15 cellular contexts compared by ENCODE assay signal in the genomic region with DNA sequence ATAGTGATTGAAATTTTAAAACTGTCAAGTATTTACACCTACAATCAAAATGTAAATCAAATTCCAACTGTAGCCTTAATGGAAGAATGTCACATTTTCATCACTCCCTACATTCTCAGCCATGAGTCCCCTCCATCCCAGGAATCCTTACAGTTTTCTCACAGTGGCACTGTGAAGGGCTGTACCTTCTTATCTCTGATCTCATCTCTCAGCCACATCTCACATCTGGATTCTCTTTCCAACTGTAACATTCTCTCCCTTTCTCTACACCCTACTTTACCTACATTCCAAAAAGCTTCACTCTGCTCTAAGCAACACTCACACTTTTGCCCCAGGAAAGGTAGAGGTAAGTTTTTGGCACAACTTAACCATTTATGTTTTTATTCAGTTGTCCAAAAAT. TPM values are rescaled to one million over a fixed set of nuclear protein-coding genes. Genes with fewer than 3 reads are reported as not detected.
DNase-seq lines count a peak whose midpoint lies in the region; ATAC-seq and TF ChIP-seq lines count a peak whose summit lies in the region.
"Had no signal": no experiment of that assay in that cellular context is flagged by ENCODE, and none has a peak within 500 bp of the region (broad histone marks: within the 10 kb centered on the region; RNA-seq: fewer than 3 reads in every experiment).

No MANE protein-coding gene starts in this region.

- H3K4ac ChIP-seq in mesendoderm (ENCODE audit: low read depth, low read length), result no peak overlapping the region

- no peak overlapping the region for H3K9ac ChIP-seq in mesendoderm (ENCODE audit: low read length)

- no peak overlapping the region for H4K8ac ChIP-seq in mesendoderm (ENCODE audit: low read depth, low read length)

- no peak overlapping the region for H3K4me2 ChIP-seq in mesendoderm (ENCODE audit: low read length)

- H3K9me3 Mint-ChIP-seq in activated CD4-positive, alpha-beta T cell treated with anti-CD3 and anti-CD28 coated beads, Interleukin-2, amount 10 ng/mL, durations not matched to agents 24 days and 14 days, result no peaks in the 10 kb centered on the region
- no peaks in the 10 kb centered on the region for H3K9me3 Mint-ChIP-seq in activated CD4-positive, alpha-beta T cell treated with anti-CD3 and anti-CD28 coated beads, Interleukin-2, amount 10 ng/mL, durations not matched to agents 7 days and 5 days
- H3K9me3 Mint-ChIP-seq: CD14-positive monocyte; CD8-positive, alpha-beta T cell had no signal

- H4K5ac ChIP-seq in mesendoderm (ENCODE audit: low read length), result no peak overlapping the region

- CTCF ChIA-PET in activated CD4-positive, alpha-beta T cell treated with anti-CD3 and anti-CD28 coated beads, Interleukin-2, amount 10 ng/mL, durations not matched to agents 7 days and 5 days (lab: Charles Lee), result no interaction called here

- no peak overlapping the region for H3K18ac ChIP-seq in mesendoderm (ENCODE audit: low read length)

- H3K27ac ChIP-seq in mesendoderm (ENCODE audit: low read depth, low read length), result no peak overlapping the region
- H3K27ac ChIP-seq: 22Rv1 had no signal

- H3K4me3 Mint-ChIP-seq in activated CD4-positive, alpha-beta T cell treated with anti-CD3 and anti-CD28 coated beads, Interleukin-2, amount 10 ng/mL, durations not matched to agents 24 days and 14 days, result no peak overlapping the region
- H3K4me3 Mint-ChIP-seq in activated CD4-positive, alpha-beta T cell treated with anti-CD3 and anti-CD28 coated beads, Interleukin-2, amount 10 ng/mL, durations not matched to agents 7 days and 5 days, result no peak overlapping the region
- H3K4me3 Mint-ChIP-seq: CD14-positive monocyte; CD8-positive, alpha-beta T cell had no signal

- H3K79me2 ChIP-seq in mesendoderm (ENCODE audit: control insufficient read depth, insufficient read depth, low read length), result no peaks in the 10 kb centered on the region

- H3K36me3 ChIP-seq in mesendoderm (ENCODE audit: control insufficient read depth, insufficient read depth, low read length), result no peaks in the 10 kb centered on the region
- H3K36me3 ChIP-seq: HAP-1 had no signal

- intact Hi-C loops in activated CD4-positive, alpha-beta T cell treated with anti-CD3 and anti-CD28 coated beads, Interleukin-2, amount 10 ng/mL, durations not matched to agents 24 days and 14 days (cut with micrococcal nuclease), result no loop called here

- H3K27me3 Mint-ChIP-seq in activated CD4-positive, alpha-beta T cell treated with anti-CD3 and anti-CD28 coated beads, Interleukin-2, amount 10 ng/mL, durations not matched to agents 24 days and 14 days, result peaks cover 36% of the 10 kb centered on the region
- peaks cover 33% of the 10 kb centered on the region for H3K27me3 Mint-ChIP-seq in activated CD4-positive, alpha-beta T cell treated with anti-CD3 and anti-CD28 coated beads, Interleukin-2, amount 10 ng/mL, durations not matched to agents 7 days and 5 days

- no peaks in the 10 kb centered on the region for H3K4me1 Mint-ChIP-seq in activated CD4-positive, alpha-beta T cell treated with anti-CD3 and anti-CD28 coated beads, Interleukin-2, amount 10 ng/mL, durations not matched to agents 24 days and 14 days
- H3K4me1 Mint-ChIP-seq in activated CD4-positive, alpha-beta T cell treated with anti-CD3 and anti-CD28 coated beads, Interleukin-2, amount 10 ng/mL, durations not matched to agents 7 days and 5 days, result no peaks in the 10 kb centered on the region
- H3K4me1 Mint-ChIP-seq: CD14-positive monocyte had no signal

- no peaks in the 10 kb centered on the region for H3K79me1 ChIP-seq in mesendoderm (ENCODE audit: low read length)

- no peak overlapping the region for H2BK15ac ChIP-seq in mesendoderm (replicated peaks; ENCODE audit: low read depth)

- no peak overlapping the region for H2BK5ac ChIP-seq in mesendoderm (ENCODE audit: low read length)

- POLR2A ChIA-PET in activated CD4-positive, alpha-beta T cell treated with anti-CD3 and anti-CD28 coated beads, Interleukin-2, amount 10 ng/mL, durations not matched to agents 7 days and 5 days (lab: Charles Lee), result no interaction called here

- H2AK5ac ChIP-seq in mesendoderm (ENCODE audit: low read length), result no peak overlapping the region

- no peak overlapping the region for H2BK120ac ChIP-seq in mesendoderm (ENCODE audit: low read depth, low read length)

- H3K27ac Mint-ChIP-seq in activated CD4-positive, alpha-beta T cell treated with anti-CD3 and anti-CD28 coated beads, Interleukin-2, amount 10 ng/mL, durations not matched to agents 24 days and 14 days, result no peak overlapping the region
- no peak overlapping the region for H3K27ac Mint-ChIP-seq in activated CD4-positive, alpha-beta T cell treated with anti-CD3 and anti-CD28 coated beads, Interleukin-2, amount 10 ng/mL, durations not matched to agents 7 days and 5 days
- H3K27ac Mint-ChIP-seq: CD14-positive monocyte; CD8-positive, alpha-beta T cell had no signal

- ATAC-seq in SK-N-SH treated with all-trans-retinoic acid at 6 μM for 48 hours (peak; percentile 15; the same call in 2 of the 3 replicates), HG03139 (IDR thresholded peaks at IDR 0.05; ENCODE audit: unreplicated experiment) (no peak)
- ATAC-seq: CD8-positive, alpha-beta T cell had no signal

- H3K27me3 ChIP-seq in mesendoderm (ENCODE audit: insufficient read depth, low read length, poor library complexity), result peaks cover 2% of the 10 kb centered on the region

- peak; percentile 20 for DNase-seq in activated CD4-positive, alpha-beta T cell treated with anti-CD3 and anti-CD28 coated beads, Interleukin-2, amount 10 ng/mL, durations not matched to agents 24 days and 14 days
- DNase-seq in activated CD4-positive, alpha-beta T cell treated with anti-CD3 and anti-CD28 coated beads, Interleukin-2, amount 10 ng/mL, durations not matched to agents 7 days and 5 days, result no peak
- DNase-seq in mesendoderm (peak; percentile 34), GM19240 (ENCODE audit: insufficient read length, low spot score) (no peak), DMS 273 (lab: John Stamatoyannopoulos, UW; ENCODE audit: unreplicated experiment) (no peak)
- DNase-seq: CD8-positive, alpha-beta T cell; DMS 273 treated with DMSO at 0.1 percent for 48 hours; DMS79; EL; KG1 had no signal

- H3K4me3 ChIP-seq in mesendoderm (ENCODE audit: low read length), result no peak overlapping the region
- H3K4me3 ChIP-seq: HAP-1 had no signal

- H3K23ac ChIP-seq in mesendoderm (ENCODE audit: low read length), result no peak overlapping the region

- H3K56ac ChIP-seq in mesendoderm (ENCODE audit: low read length), result no peak overlapping the region

- H3K4me1 ChIP-seq in mesendoderm (ENCODE audit: control insufficient read depth, low read depth, low read length), result no peaks in the 10 kb centered on the region

- H3K36me3 Mint-ChIP-seq in activated CD4-positive, alpha-beta T cell treated with anti-CD3 and anti-CD28 coated beads, Interleukin-2, amount 10 ng/mL, durations not matched to agents 24 days and 14 days (ENCODE audit: low read depth), result no peaks in the 10 kb centered on the region
- H3K36me3 Mint-ChIP-seq in activated CD4-positive, alpha-beta T cell treated with anti-CD3 and anti-CD28 coated beads, Interleukin-2, amount 10 ng/mL, durations not matched to agents 7 days and 5 days (ENCODE audit: low read depth), result no peaks in the 10 kb centered on the region
- H3K36me3 Mint-ChIP-seq: CD14-positive monocyte; CD8-positive, alpha-beta T cell had no signal

TF ChIP-seq in SK-N-SH treated with all-trans-retinoic acid at 6 μM for 48 hours, 23 proteins besides CTCF, POLR2A, EP300 and RAD21 (continues in another document):
- TF ChIP-seq ARNTL (CRISPR knock-in tag; IDR thresholded peaks at IDR 0.05; ENCODE audit: borderline replicate concordance, low read depth) (no peak), ZNF8 (CRISPR knock-in tag; IDR thresholded peaks at IDR 0.05) (no peak), PPARA (CRISPR knock-in tag; IDR thresholded peaks at IDR 0.05; ENCODE audit: borderline replicate concordance) (no peak), SNAI2 (CRISPR knock-in tag; IDR thresholded peaks at IDR 0.05) (no peak), GLIS3 (CRISPR knock-in tag; IDR thresholded peaks at IDR 0.05) (no peak), TCF4 (CRISPR knock-in tag; IDR thresholded peaks at IDR 0.05; ENCODE audit: borderline replicate concordance) (no peak), BACH2 (CRISPR knock-in tag; IDR thresholded peaks at IDR 0.05; ENCODE audit: borderline replicate concordance) (no peak), ZC3H10 (CRISPR knock-in tag; IDR thresholded peaks at IDR 0.05) (no peak), TOX (CRISPR knock-in tag; IDR thresholded peaks at IDR 0.05; ENCODE audit: borderline replicate concordance) (no peak), OSR1 (CRISPR knock-in tag; IDR thresholded peaks at IDR 0.05) (no peak), ZNF70 (CRISPR knock-in tag; IDR thresholded peaks at IDR 0.05) (no peak)
- TF ChIP-seq, protein P1, sequence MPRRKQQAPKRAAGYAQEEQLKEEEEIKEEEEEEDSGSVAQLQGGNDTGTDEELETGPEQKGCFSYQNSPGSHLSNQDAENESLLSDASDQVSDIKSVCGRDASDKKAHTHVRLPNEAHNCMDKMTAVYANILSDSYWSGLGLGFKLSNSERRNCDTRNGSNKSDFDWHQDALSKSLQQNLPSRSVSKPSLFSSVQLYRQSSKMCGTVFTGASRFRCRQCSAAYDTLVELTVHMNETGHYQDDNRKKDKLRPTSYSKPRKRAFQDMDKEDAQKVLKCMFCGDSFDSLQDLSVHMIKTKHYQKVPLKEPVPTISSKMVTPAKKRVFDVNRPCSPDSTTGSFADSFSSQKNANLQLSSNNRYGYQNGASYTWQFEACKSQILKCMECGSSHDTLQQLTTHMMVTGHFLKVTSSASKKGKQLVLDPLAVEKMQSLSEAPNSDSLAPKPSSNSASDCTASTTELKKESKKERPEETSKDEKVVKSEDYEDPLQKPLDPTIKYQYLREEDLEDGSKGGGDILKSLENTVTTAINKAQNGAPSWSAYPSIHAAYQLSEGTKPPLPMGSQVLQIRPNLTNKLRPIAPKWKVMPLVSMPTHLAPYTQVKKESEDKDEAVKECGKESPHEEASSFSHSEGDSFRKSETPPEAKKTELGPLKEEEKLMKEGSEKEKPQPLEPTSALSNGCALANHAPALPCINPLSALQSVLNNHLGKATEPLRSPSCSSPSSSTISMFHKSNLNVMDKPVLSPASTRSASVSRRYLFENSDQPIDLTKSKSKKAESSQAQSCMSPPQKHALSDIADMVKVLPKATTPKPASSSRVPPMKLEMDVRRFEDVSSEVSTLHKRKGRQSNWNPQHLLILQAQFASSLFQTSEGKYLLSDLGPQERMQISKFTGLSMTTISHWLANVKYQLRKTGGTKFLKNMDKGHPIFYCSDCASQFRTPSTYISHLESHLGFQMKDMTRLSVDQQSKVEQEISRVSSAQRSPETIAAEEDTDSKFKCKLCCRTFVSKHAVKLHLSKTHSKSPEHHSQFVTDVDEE (CRISPR knock-in tag; IDR thresholded peaks at IDR 0.05), result no peak

RNA-seq across cellular contexts. Expression of a gene that starts 8.9 kb away (rescaled TPM):
- total RNA-seq in activated CD4-positive, alpha-beta T cell treated with anti-CD3 and anti-CD28 coated beads, Interleukin-2, amount 10 ng/mL, durations not matched to agents 24 days and 14 days, result 0.05 TPM in 1 of 2 replicates, not detected in the other
- total RNA-seq in activated CD4-positive, alpha-beta T cell treated with anti-CD3 and anti-CD28 coated beads, Interleukin-2, amount 10 ng/mL, durations not matched to agents 7 days and 5 days, result under 1 TPM in 1 of 2 experiments, not detected in 1; 0.04 TPM
- polyA plus RNA-seq in mesendoderm (2013, experiment 1 of 2), result 91.9 TPM
- 90.6 TPM for polyA plus RNA-seq in mesendoderm (2013, experiment 2 of 2)

Comparison
In these comparisons a context has a peak if more than half of its experiments do, and no peak if none do; other contexts are left out.
1. DNase-seq: peak in activated CD4-positive, alpha-beta T cell treated with anti-CD3 and anti-CD28 coated beads, Interleukin-2, amount 10 ng/mL, durations not matched to agents 24 days and 14 days (single experiment) and mesendoderm (single experiment); none in activated CD4-positive, alpha-beta T cell treated with anti-CD3 and anti-CD28 coated beads, Interleukin-2, amount 10 ng/mL, durations not matched to agents 7 days and 5 days (single experiment), GM19240 (single experiment) and DMS 273 (single experiment).